ENCODE assay signal across 14 cellular contexts in the genomic region with DNA sequence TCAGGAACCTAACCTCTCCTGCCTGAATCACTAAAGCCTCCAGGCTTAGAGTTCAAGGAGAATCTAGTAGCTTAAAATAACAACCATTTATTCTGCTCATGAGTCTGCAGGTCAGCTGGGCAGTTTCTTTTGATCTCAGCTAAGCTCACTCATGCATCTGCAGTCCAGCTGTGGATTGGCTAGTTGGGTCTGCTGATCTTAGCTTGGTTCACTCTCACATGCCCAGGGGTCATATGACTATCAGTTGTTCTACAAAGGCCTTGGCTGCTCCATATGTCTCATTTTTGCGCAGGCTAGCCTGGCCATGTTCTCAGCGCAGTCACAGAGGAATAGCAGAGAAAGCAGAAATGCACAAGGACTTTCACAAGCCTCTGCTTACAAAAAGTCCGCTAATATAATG.
DNase-seq lines count a peak whose midpoint lies in the region; FAIRE-seq and TF ChIP-seq lines count a peak whose summit lies in the region.
"Had no signal": no experiment of that assay in that cellular context is flagged by ENCODE, and none has a peak within 500 bp of the region (broad histone marks: within the 10 kb centered on the region; RNA-seq: fewer than 3 reads in every experiment).

No MANE protein-coding gene starts in this region.

- 0 out of 2 replicates have a peak, but pooled peaks cover 8% of the 10 kb centered on the region for H3F3A ChIP-seq in MM.1S (ENCODE audit: insufficient read depth, low read length)

- TF ChIP-seq CTCF in MM.1S (IDR thresholded peaks at IDR 0.05; ENCODE audit: low read length) = no peak
- TF ChIP-seq CTCF in dorsolateral prefrontal cortex (IDR thresholded peaks at IDR 0.05 in 54 of 56, conservative IDR thresholded peaks at IDR 0.05 in 2 of 56; ENCODE audit: low read depth in 1 of 56, partially characterized antibody in 56 of 56) = no peak
- no peak for TF ChIP-seq CTCF in stomach (IDR thresholded peaks at IDR 0.05)

- TF ChIP-seq EP300 in stomach (IDR thresholded peaks at IDR 0.05) = no peak

- H3K27me3 ChIP-seq in MM.1S (replicated peaks; ENCODE audit: insufficient read depth, low read length) = no peaks in the 10 kb centered on the region
- no peaks in the 10 kb centered on the region for H3K27me3 ChIP-seq in dorsolateral prefrontal cortex
- no peaks in the 10 kb centered on the region for H3K27me3 ChIP-seq in stomach
- H3K27me3 ChIP-seq: left lung had no signal

- H3K9ac ChIP-seq in MM.1S (ENCODE audit: low read length) = no peak overlapping the region

- 89 to 96% (median 91%) methylated on average over 3 of the region's 3 CpGs for whole genome bisulfite sequencing in stomach, 5 donors

- DNase-seq in AG20443 (ENCODE audit: low spot score) (peak; percentile 12), MM.1S (peak; percentile 61), myocyte (ENCODE audit: low read depth) (peak; percentile 67), dorsolateral prefrontal cortex (no peak), stomach (no peak), NCI-H187 (lab: John Stamatoyannopoulos, UW) (no peak)
- no peak for DNase-seq in activated CD4-positive, alpha-beta T cell treated with anti-CD3 and anti-CD28 coated beads, Interleukin-2, amount 50 U/mL, for 48 hours
- DNase-seq: activated CD8-positive, alpha-beta T cell treated with anti-CD3 and anti-CD28 coated beads, Interleukin-2, amount 10 ng/mL, durations not matched to agents 7 days and 5 days; activated naive CD4-positive, alpha-beta T cell; DMS79; left lung; PC-9; T1000 had no signal

- H3K4me3 ChIP-seq in MM.1S (ENCODE audit: low read length) (no peak overlapping the region), dorsolateral prefrontal cortex (no peak overlapping the region), stomach (no peak overlapping the region)
- H3K4me3 ChIP-seq: left lung, PC-9 had no signal

- intact Hi-C loops in dorsolateral prefrontal cortex (cut with DNase I) (no loop called here), stomach (cut with DNase I; ENCODE audit: low total_unique reads) (no loop called here)

- H3K4me1 ChIP-seq in MM.1S (ENCODE audit: low read length) (peaks cover 39% of the 10 kb centered on the region), stomach (no peaks in the 10 kb centered on the region)
- H3K4me1 ChIP-seq: left lung had no signal

- H3K27ac ChIP-seq in MM.1S (ENCODE audit: low read length) (no peak overlapping the region), dorsolateral prefrontal cortex (no peak overlapping the region), stomach (no peak overlapping the region)
- H3K27ac ChIP-seq: left lung, PC-9 had no signal

- no peaks in the 10 kb centered on the region for H3K79me2 ChIP-seq in MM.1S (ENCODE audit: low read length)

- H3K9me2 ChIP-seq in MM.1S (replicated peaks; ENCODE audit: insufficient read depth, low read length) = no peaks in the 10 kb centered on the region

- H3K9me3 ChIP-seq in MM.1S (replicated peaks; ENCODE audit: insufficient read depth, low read length) (no peaks in the 10 kb centered on the region), stomach (no peaks in the 10 kb centered on the region)

- no peak overlapping the region for H2AFZ ChIP-seq in MM.1S (ENCODE audit: low read length)
- H2AFZ ChIP-seq: PC-9 had no signal

- H3K4me2 ChIP-seq in MM.1S (ENCODE audit: low read depth, low read length) = 0 out of 2 replicates have a peak overlapping the region, but pooled peaks have one; percentile 22
- H3K4me2 ChIP-seq: PC-9 had no signal

- no peaks in the 10 kb centered on the region for H4K20me1 ChIP-seq in MM.1S (ENCODE audit: insufficient read depth, low read length)

- peak; percentile 76 for FAIRE-seq in endometrium (lab: Jason Lieb, UNC)

- TF ChIP-seq POLR2A in stomach (IDR thresholded peaks at IDR 0.05) = no peak

- H3K36me3 ChIP-seq in MM.1S (replicated peaks; ENCODE audit: insufficient read depth, low read length) (no peaks in the 10 kb centered on the region), stomach (no peaks in the 10 kb centered on the region)
- H3K36me3 ChIP-seq: left lung had no signal

Comparison
In these comparisons a context has a peak if more than half of its experiments do, and no peak if none do; other contexts are left out.
1. DNase-seq: peak in AG20443 (single experiment), MM.1S (single experiment) and myocyte (single experiment); none in dorsolateral prefrontal cortex (0 of 10), stomach (single experiment), activated CD4-positive, alpha-beta T cell treated with anti-CD3 and anti-CD28 coated beads, Interleukin-2, amount 50 U/mL, for 48 hours (0 of 2) and NCI-H187 (0 of 2).